Comparison of ENCODE assay signal across 1 cellular context in genomic region chr16:70696952-70697600, GRCh38.
TF ChIP-seq lines count a peak whose summit lies in the region.

No MANE protein-coding gene starts in this region.

TF ChIP-seq in K562, 482 proteins besides CTCF, POLR2A, EP300 and RAD21:
- no peak for TF ChIP-seq ZSCAN32 (CRISPR knock-in tag; IDR thresholded peaks at IDR 0.05)
- no peak for TF ChIP-seq SETDB1 (IDR thresholded peaks at IDR 0.05; ENCODE audit: low read length)
- TF ChIP-seq FIP1L1 (IDR thresholded peaks at IDR 0.05; ENCODE audit: low read depth, low read length, poor library complexity, severe bottlenecking): no peak
- TF ChIP-seq, protein P1, sequence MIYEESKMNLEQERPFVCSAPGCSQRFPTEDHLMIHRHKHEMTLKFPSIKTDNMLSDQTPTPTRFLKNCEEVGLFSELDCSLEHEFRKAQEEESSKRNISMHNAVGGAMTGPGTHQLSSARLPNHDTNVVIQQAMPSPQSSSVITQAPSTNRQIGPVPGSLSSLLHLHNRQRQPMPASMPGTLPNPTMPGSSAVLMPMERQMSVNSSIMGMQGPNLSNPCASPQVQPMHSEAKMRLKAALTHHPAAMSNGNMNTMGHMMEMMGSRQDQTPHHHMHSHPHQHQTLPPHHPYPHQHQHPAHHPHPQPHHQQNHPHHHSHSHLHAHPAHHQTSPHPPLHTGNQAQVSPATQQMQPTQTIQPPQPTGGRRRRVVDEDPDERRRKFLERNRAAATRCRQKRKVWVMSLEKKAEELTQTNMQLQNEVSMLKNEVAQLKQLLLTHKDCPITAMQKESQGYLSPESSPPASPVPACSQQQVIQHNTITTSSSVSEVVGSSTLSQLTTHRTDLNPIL (CRISPR knock-in tag; IDR thresholded peaks at IDR 0.05): no peak
- no peak for TF ChIP-seq DNMT1 (IDR thresholded peaks at IDR 0.05)
- no peak for TF ChIP-seq TAF15 (IDR thresholded peaks at IDR 0.05; ENCODE audit: low read depth, low read length)
- TF ChIP-seq E2F8 (IDR thresholded peaks at IDR 0.05; ENCODE audit: low read depth, partially characterized antibody): no peak
- TF ChIP-seq TARDBP (IDR thresholded peaks at IDR 0.05): no peak
- TF ChIP-seq, protein P2, sequence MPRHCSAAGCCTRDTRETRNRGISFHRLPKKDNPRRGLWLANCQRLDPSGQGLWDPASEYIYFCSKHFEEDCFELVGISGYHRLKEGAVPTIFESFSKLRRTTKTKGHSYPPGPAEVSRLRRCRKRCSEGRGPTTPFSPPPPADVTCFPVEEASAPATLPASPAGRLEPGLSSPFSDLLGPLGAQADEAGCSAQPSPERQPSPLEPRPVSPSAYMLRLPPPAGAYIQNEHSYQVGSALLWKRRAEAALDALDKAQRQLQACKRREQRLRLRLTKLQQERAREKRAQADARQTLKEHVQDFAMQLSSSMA (CRISPR knock-in tag; IDR thresholded peaks at IDR 0.05): no peak
- TF ChIP-seq, protein P3, sequence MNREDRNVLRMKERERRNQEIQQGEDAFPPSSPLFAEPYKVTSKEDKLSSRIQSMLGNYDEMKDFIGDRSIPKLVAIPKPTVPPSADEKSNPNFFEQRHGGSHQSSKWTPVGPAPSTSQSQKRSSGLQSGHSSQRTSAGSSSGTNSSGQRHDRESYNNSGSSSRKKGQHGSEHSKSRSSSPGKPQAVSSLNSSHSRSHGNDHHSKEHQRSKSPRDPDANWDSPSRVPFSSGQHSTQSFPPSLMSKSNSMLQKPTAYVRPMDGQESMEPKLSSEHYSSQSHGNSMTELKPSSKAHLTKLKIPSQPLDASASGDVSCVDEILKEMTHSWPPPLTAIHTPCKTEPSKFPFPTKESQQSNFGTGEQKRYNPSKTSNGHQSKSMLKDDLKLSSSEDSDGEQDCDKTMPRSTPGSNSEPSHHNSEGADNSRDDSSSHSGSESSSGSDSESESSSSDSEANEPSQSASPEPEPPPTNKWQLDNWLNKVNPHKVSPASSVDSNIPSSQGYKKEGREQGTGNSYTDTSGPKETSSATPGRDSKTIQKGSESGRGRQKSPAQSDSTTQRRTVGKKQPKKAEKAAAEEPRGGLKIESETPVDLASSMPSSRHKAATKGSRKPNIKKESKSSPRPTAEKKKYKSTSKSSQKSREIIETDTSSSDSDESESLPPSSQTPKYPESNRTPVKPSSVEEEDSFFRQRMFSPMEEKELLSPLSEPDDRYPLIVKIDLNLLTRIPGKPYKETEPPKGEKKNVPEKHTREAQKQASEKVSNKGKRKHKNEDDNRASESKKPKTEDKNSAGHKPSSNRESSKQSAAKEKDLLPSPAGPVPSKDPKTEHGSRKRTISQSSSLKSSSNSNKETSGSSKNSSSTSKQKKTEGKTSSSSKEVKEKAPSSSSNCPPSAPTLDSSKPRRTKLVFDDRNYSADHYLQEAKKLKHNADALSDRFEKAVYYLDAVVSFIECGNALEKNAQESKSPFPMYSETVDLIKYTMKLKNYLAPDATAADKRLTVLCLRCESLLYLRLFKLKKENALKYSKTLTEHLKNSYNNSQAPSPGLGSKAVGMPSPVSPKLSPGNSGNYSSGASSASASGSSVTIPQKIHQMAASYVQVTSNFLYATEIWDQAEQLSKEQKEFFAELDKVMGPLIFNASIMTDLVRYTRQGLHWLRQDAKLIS (CRISPR knock-in tag; IDR thresholded peaks at IDR 0.05): no peak
- TF ChIP-seq, protein P4, sequence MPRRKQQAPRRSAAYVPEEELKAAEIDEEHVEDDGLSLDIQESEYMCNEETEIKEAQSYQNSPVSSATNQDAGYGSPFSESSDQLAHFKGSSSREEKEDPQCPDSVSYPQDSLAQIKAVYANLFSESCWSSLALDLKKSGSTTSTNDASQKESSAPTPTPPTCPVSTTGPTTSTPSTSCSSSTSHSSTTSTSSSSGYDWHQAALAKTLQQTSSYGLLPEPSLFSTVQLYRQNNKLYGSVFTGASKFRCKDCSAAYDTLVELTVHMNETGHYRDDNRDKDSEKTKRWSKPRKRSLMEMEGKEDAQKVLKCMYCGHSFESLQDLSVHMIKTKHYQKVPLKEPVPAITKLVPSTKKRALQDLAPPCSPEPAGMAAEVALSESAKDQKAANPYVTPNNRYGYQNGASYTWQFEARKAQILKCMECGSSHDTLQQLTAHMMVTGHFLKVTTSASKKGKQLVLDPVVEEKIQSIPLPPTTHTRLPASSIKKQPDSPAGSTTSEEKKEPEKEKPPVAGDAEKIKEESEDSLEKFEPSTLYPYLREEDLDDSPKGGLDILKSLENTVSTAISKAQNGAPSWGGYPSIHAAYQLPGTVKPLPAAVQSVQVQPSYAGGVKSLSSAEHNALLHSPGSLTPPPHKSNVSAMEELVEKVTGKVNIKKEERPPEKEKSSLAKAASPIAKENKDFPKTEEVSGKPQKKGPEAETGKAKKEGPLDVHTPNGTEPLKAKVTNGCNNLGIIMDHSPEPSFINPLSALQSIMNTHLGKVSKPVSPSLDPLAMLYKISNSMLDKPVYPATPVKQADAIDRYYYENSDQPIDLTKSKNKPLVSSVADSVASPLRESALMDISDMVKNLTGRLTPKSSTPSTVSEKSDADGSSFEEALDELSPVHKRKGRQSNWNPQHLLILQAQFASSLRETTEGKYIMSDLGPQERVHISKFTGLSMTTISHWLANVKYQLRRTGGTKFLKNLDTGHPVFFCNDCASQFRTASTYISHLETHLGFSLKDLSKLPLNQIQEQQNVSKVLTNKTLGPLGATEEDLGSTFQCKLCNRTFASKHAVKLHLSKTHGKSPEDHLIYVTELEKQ (CRISPR knock-in tag; IDR thresholded peaks at IDR 0.05): no peak
